In genomic region chr5:3828761-3829160, GRCh38 we compare ENCODE assay signal across 24 cellular contexts.
"Had no signal": no experiment of that assay in that cellular context is flagged by ENCODE, and none has a peak within 500 bp of the region (broad histone marks: within the 10 kb centered on the region; RNA-seq: fewer than 3 reads in every experiment).

No MANE protein-coding gene starts in this region.

- H3K36me3 ChIP-seq: brain microvascular endothelial cell, left ventricle myocardium inferior, neutrophil, ovary, prostate gland, spleen, thoracic aorta, upper lobe of left lung had no signal

- H3K9me3 ChIP-seq: left ventricle myocardium inferior, neutrophil, ovary, prostate gland, thoracic aorta, upper lobe of left lung had no signal

- FAIRE-seq: endothelial cell of umbilical vein had no signal

- H2AFZ ChIP-seq: hepatocyte had no signal

- ATAC-seq: activated naive CD4-positive, alpha-beta T cell treated with anti-CD3 and anti-CD28 coated beads, Interleukin-2, amount 50 U/mL, for 72 hours; activated T-helper 17 cell treated with anti-CD3 and anti-CD28 coated beads, Interleukin-2, amount 50 U/mL, for 72 hours; esophagus mucosa; naive thymus-derived CD8-positive, alpha-beta T cell had no signal

- H3K79me2 ChIP-seq: hepatocyte had no signal

- H3K4me2 ChIP-seq: hepatocyte had no signal

- DNase-seq: activated CD8-positive, alpha-beta memory T cell treated with anti-CD3 and anti-CD28 coated beads for 24 hours; activated CD8-positive, alpha-beta memory T cell treated with anti-CD3 and anti-CD28 coated beads, Interleukin-2, amount 50 U/mL, for 4 hours; activated T-cell treated with anti-CD3 and anti-CD28 coated beads, Interleukin-2, amount 50 U/mL, for 24 hours; aorta; brain microvascular endothelial cell; central memory CD4-positive, alpha-beta T cell; effector memory CD4-positive, alpha-beta T cell; foreskin melanocyte; glutamatergic neuron; left ventricle myocardium inferior; naive thymus-derived CD8-positive, alpha-beta T cell; ovary; spleen; stimulated activated CD4-positive, alpha-beta T cell treated with anti-CD3 and anti-CD28 coated beads, Interleukin-4, amount 100 ng/mL, for 1 hour; stimulated activated naive CD4-positive, alpha-beta T cell; upper lobe of left lung had no signal

- H3K27me3 ChIP-seq: brain microvascular endothelial cell, hepatocyte, neutrophil, ovary, spleen, upper lobe of left lung had no signal

- H3K4me3 ChIP-seq: hepatocyte, left ventricle myocardium inferior, ovary, prostate gland, spleen, thoracic aorta, upper lobe of left lung had no signal

- H3K27ac ChIP-seq: brain microvascular endothelial cell, hepatocyte, left ventricle myocardium inferior, neutrophil, ovary, prostate gland, spleen, thoracic aorta, upper lobe of left lung had no signal

- H3K4me1 ChIP-seq: prostate gland, spleen, upper lobe of left lung had no signal
